Comparison of ENCODE assay signal across 8 cellular contexts in genomic region chr6:128520436-128521301, GRCh38. TPM values are rescaled to one million over a fixed set of nuclear protein-coding genes. Genes with fewer than 3 reads are reported as not detected.
A peak's percentile ranks its signal among the peaks of the same experiment; 100 is the strongest.
DNase-seq lines count a peak whose midpoint lies in the region; ATAC-seq and TF ChIP-seq lines count a peak whose summit lies in the region.

Gene PTPRK, minus strand, starts transcription at chr6:128520599. Its CDS starts 241 bp downstream, at chr6:128520358.

- peaks cover 12% of the 10 kb centered on the region for H3K4me1 ChIP-seq in mesodermal cell (ENCODE audit: control insufficient read depth, insufficient read depth, low read length, poor library complexity, severe bottlenecking)

- H3K36me3 ChIP-seq in mesodermal cell (ENCODE audit: control insufficient read depth, insufficient read depth, low read length), result no peaks in the 10 kb centered on the region

- DNase-seq in AG09319 (ENCODE audit: extremely low read depth, low read depth) (peak; percentile 82), NCI-H524 (lab: John Stamatoyannopoulos, UW) (peak; percentile 88 to 96), endothelial cell (ENCODE audit: low spot score) (peak; percentile 94)
- DNase-seq in activated CD8-positive, alpha-beta memory T cell treated with anti-CD3 and anti-CD28 coated beads, Interleukin-2, amount 50 U/mL, for 48 hours, result peak; percentile 91
- DNase-seq in stimulated activated CD8-positive, alpha-beta memory T cell treated with anti-CD3 and anti-CD28 coated beads, Interleukin-15, amount 100 ng/mL, for 24 hours (ENCODE audit: low read depth), result peak; percentile 76

- H3K9me3 ChIP-seq in mesodermal cell (ENCODE audit: control insufficient read depth, low read length), result no peaks in the 10 kb centered on the region

- peaks cover 17% of the 10 kb centered on the region for H3K27me3 Mint-ChIP-seq in endothelial cell (ENCODE audit: unreplicated experiment)

- peak within 1 kb of the TSS; percentile 94 for H3K4me3 ChIP-seq in mesodermal cell (ENCODE audit: extremely low read depth, insufficient read depth, low read length, poor library complexity, severe bottlenecking)

- WGBS in mesodermal cell (ENCODE audit: insufficient coverage in 2 of 2), 2 experiments, result 0% methylated on average over 61 to 65 of the region's 85 CpGs

- TF ChIP-seq CTCF in AG09319 (IDR thresholded peaks at IDR 0.05; ENCODE audit: low read depth, low read length), result peak; percentile 18
- peak; percentile 74 for TF ChIP-seq CTCF in endothelial cell (IDR thresholded peaks at IDR 0.05; ENCODE audit: unreplicated experiment)

- peak; percentile 85 for ATAC-seq in GM18873 (IDR thresholded peaks at IDR 0.05; ENCODE audit: low FRiP score, unreplicated experiment)
- ATAC-seq in HG03108 (IDR thresholded peaks at IDR 0.05; ENCODE audit: unreplicated experiment), result peak; percentile 89

- H3K9me3 Mint-ChIP-seq in endothelial cell (ENCODE audit: unreplicated experiment), result no peaks in the 10 kb centered on the region

- H3K4me1 Mint-ChIP-seq in endothelial cell (ENCODE audit: unreplicated experiment), result peaks cover 28% of the 10 kb centered on the region

- peaks cover 4% of the 10 kb centered on the region for H3K36me3 Mint-ChIP-seq in endothelial cell (ENCODE audit: low read depth, unreplicated experiment)

- peak within 1 kb of the TSS; percentile 98 for H3K27ac ChIP-seq in mesodermal cell (ENCODE audit: low read depth, low read length, severe bottlenecking)

- peak within 1 kb of the TSS; percentile 96 for H3K27ac Mint-ChIP-seq in endothelial cell (ENCODE audit: unreplicated experiment)

- peak within 1 kb of the TSS; percentile 98 for H3K4me3 Mint-ChIP-seq in endothelial cell (ENCODE audit: unreplicated experiment)

RNA-seq across cellular contexts. Expression of gene PTPRK, which starts in this region (rescaled TPM):
- total RNA-seq in endothelial cell (ENCODE audit: unreplicated experiment), result 47.3 TPM
- polyA plus RNA-seq in mesodermal cell (2013, experiment 1 of 2), result 39.4 TPM
- 37.1 TPM for polyA plus RNA-seq in mesodermal cell (2013, experiment 2 of 2)

Comparison
In these comparisons a context has a peak if more than half of its experiments do, and no peak if none do; other contexts are left out.
1. Peak in every context shown above with its lines: DNase-seq, ATAC-seq, H3K4me3 ChIP-seq and H3K27ac ChIP-seq.